In the genomic region with DNA sequence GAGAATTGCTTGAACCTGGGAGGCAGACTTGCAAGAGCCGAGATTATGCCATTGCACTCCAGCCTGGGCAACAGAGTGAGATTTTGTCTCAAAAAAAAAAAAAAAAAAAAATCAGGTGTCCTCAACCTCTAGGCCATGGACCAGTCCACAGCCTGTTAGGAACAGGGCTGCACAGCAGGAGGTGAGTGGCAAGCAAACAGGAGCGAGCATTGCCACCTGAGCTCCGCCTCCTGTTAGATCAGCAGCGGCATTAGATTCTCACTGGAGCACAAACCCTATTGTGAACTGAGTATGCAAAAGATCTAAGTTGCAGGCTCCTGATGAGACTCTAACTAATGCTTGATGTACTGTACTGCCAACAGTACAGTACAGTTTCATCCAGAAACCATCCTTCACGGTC, we compare ENCODE assay signal across 21 cellular contexts.
"Had no signal": no experiment of that assay in that cellular context is flagged by ENCODE, and none has a peak within 500 bp of the region (broad histone marks: within the 10 kb centered on the region; RNA-seq: fewer than 3 reads in every experiment).

No MANE protein-coding gene starts in this region.

- H3K27me3 Mint-ChIP-seq: central memory CD8-positive, alpha-beta T cell; stimulated activated naive CD8-positive, alpha-beta T cell treated with anti-CD3 and anti-CD28 coated beads, Interleukin-15, Interleukin-2, amounts not matched to agents 100 ng/mL and 50 ng/mL, for 24 hours had no signal

- H3K27ac ChIP-seq: ascending aorta, coronary artery, left ventricle myocardium inferior, prostate gland, right atrium auricular region, tibial nerve, vagina had no signal

- DNase-seq: activated CD4-positive, alpha-beta T cell treated with anti-CD3 and anti-CD28 coated beads for 48 hours; activated CD4-positive, CD25-positive, alpha-beta regulatory T cell; activated CD8-positive, alpha-beta memory T cell treated with anti-CD3 and anti-CD28 coated beads, Interleukin-2, amount 50 U/mL, for 4 hours; activated CD8-positive, alpha-beta T cell treated with anti-CD3 and anti-CD28 coated beads, Interleukin-2, amount 10 ng/mL, durations not matched to agents 7 days and 5 days; activated effector memory CD4-positive, alpha-beta T cell treated with anti-CD3 and anti-CD28 coated beads, Interleukin-2, amount 50 U/mL, for 16 hours; activated naive CD4-positive, alpha-beta T cell treated with anti-CD3 and anti-CD28 coated beads, Interleukin-2, amount 50 U/mL, for 16 hours; activated T-cell treated with anti-CD3 and anti-CD28 coated beads, Interleukin-2, amount 50 U/mL, for 72 hours; head of caudate nucleus; left ventricle myocardium inferior; mammary epithelial cell; stimulated activated CD4-positive, alpha-beta T cell treated with anti-CD3 and anti-CD28 coated beads, Interleukin-12 subunit alpha, Interleukin-12 subunit beta, amount 100 ng/mL, for 4 hours; stimulated activated CD4-positive, alpha-beta T cell treated with anti-CD3 and anti-CD28 coated beads, Interleukin-1b, Interleukin-23, amount 100 ng/mL, for 48 hours had no signal

- H3K4me1 ChIP-seq: ascending aorta, prostate gland, vagina had no signal

- H3K9me3 ChIP-seq: ascending aorta, left ventricle myocardium inferior, prostate gland, right atrium auricular region, tibial nerve, vagina had no signal

- H3K4me1 Mint-ChIP-seq: central memory CD8-positive, alpha-beta T cell had no signal

- H3K27ac Mint-ChIP-seq: activated CD8-positive, alpha-beta T cell treated with anti-CD3 and anti-CD28 coated beads, Interleukin-2, amount 10 ng/mL, durations not matched to agents 7 days and 5 days; activated T-cell treated with anti-CD3 and anti-CD28 coated beads, Interleukin-2, amount 50 U/mL, for 72 hours; stimulated activated naive CD8-positive, alpha-beta T cell treated with anti-CD3 and anti-CD28 coated beads, Interleukin-15, Interleukin-2, amounts not matched to agents 100 ng/mL and 50 ng/mL, for 24 hours; T-helper 2 cell treated with Interferon-gamma antibody and Interleukin-4, amounts not matched to agents 5 μg/mL and 100 μg/mL, for 36 hours had no signal

- H3K9me3 Mint-ChIP-seq: activated T-cell treated with anti-CD3 and anti-CD28 coated beads, Interleukin-2, amount 50 U/mL, for 72 hours; central memory CD8-positive, alpha-beta T cell; stimulated activated naive CD8-positive, alpha-beta T cell treated with anti-CD3 and anti-CD28 coated beads, Interleukin-15, Interleukin-2, amounts not matched to agents 100 ng/mL and 50 ng/mL, for 24 hours; T-helper 2 cell treated with Interferon-gamma antibody and Interleukin-4, amounts not matched to agents 5 μg/mL and 100 μg/mL, for 36 hours had no signal

- H3K36me3 ChIP-seq: ascending aorta, left ventricle myocardium inferior, prostate gland, right atrium auricular region, tibial nerve, vagina had no signal

- H3K4me3 ChIP-seq: ascending aorta, coronary artery, left ventricle myocardium inferior, prostate gland, right atrium auricular region, tibial nerve, vagina had no signal

- H3K4me3 Mint-ChIP-seq: activated CD8-positive, alpha-beta T cell treated with anti-CD3 and anti-CD28 coated beads, Interleukin-2, amount 10 ng/mL, durations not matched to agents 7 days and 5 days; activated T-cell treated with anti-CD3 and anti-CD28 coated beads, Interleukin-2, amount 50 U/mL, for 72 hours; central memory CD8-positive, alpha-beta T cell; stimulated activated naive CD8-positive, alpha-beta T cell treated with anti-CD3 and anti-CD28 coated beads, Interleukin-15, Interleukin-2, amounts not matched to agents 100 ng/mL and 50 ng/mL, for 24 hours; T-helper 2 cell treated with Interferon-gamma antibody and Interleukin-4, amounts not matched to agents 5 μg/mL and 100 μg/mL, for 36 hours had no signal

- H3K27me3 ChIP-seq: ascending aorta, right atrium auricular region, tibial nerve, vagina had no signal
